Comparison of ENCODE assay signal across 8 cellular contexts in the genomic region with DNA sequence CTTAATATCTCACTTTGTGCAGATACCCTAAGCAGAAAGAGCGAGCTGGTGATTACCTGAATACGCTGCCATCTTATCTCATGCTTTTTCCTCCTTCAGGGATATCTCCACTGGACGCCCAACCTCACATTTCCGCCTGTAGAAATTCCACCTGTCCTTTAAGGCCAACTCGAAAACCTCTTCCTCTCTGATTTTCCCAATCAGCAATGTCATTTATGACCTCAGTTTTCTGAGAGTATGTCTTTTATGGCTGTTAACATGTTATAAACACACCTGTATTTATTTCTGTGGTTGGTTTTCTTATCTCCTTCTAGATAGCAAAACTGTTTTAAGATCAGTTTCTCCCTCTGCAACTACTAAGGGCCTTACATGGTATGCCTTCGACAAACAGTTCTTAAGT. TPM values are rescaled to one million over a fixed set of nuclear protein-coding genes. Genes with fewer than 3 reads are reported as not detected.
A peak's percentile ranks its signal among the peaks of the same experiment; 100 is the strongest.
DNase-seq lines count a peak whose midpoint lies in the region; ATAC-seq and TF ChIP-seq lines count a peak whose summit lies in the region.

No MANE protein-coding gene starts in this region.

- H3K27me3 Mint-ChIP-seq in type B pancreatic cell: peaks cover 15% of the 10 kb centered on the region

- H3K27ac ChIP-seq in heart left ventricle (peak overlapping the region in 7 of 12 donors; percentile 95 to 99 (median 97)), adrenal gland (peak overlapping the region in 3 of 5 donors; percentile 95 to 97 (median 97)), mucosa of rectum (ENCODE audit: low read depth in 2 of 2, low read length in 2 of 2) (peak overlapping the region; percentile 75 to 82)

- H3K9me3 ChIP-seq in heart left ventricle: no peaks in the 10 kb centered on the region
- H3K9me3 ChIP-seq in adrenal gland (replicated peaks in 1 of 3): no peaks in the 10 kb centered on the region
- no peaks in the 10 kb centered on the region for H3K9me3 ChIP-seq in mucosa of rectum (ENCODE audit: control insufficient read depth in 2 of 2, low read length in 2 of 2)

- no peak for ATAC-seq in heart left ventricle
- no peak for ATAC-seq in left ventricle myocardium superior

- WGBS in heart left ventricle, 4 donors: 83 to 86% (median 84%) methylated on average over 6 of the region's 6 CpGs
- WGBS in adrenal gland, 4 donors: 96 to 98% (median 97%) methylated on average over 6 of the region's 6 CpGs

- no peak overlapping the region for H3K4me3 ChIP-seq in heart left ventricle
- H3K4me3 ChIP-seq in adrenal gland: no peak overlapping the region
- peak overlapping the region; percentile 58 to 82 for H3K4me3 ChIP-seq in mucosa of rectum (ENCODE audit: low read length in 2 of 2)

- H3K4me1 Mint-ChIP-seq in type B pancreatic cell (ENCODE audit: unreplicated experiment): peaks cover 20% of the 10 kb centered on the region

- intact Hi-C loops in heart left ventricle (cut with DNase I) (loop anchor here in 9 of 10 donors (1.0 to 2.0 kb wide), 3 partner anchors 40 to 42 kb away; no protein-coding TSS in a partner anchor), left ventricle myocardium superior (cut with micrococcal nuclease) (loop anchor here (2.0 kb wide), 1 partner anchor 41 kb away; no protein-coding TSS in a partner anchor), adrenal gland (cut with DNase I) (loop anchor here in 1 of 2 donors (2.0 kb wide), 1 partner anchor 41 kb away; no protein-coding TSS in a partner anchor)

- H3K4me1 ChIP-seq in heart left ventricle (peaks cover 10 to 72% (median 43%) of the 10 kb centered on the region in 12 donors), adrenal gland (replicated peaks in 1 of 2) (peaks cover 44 to 60% of the 10 kb centered on the region in 2 donors), mucosa of rectum (ENCODE audit: control insufficient read depth in 2 of 2, insufficient read depth in 2 of 2, low read length in 2 of 2) (peaks cover 26 to 50% of the 10 kb centered on the region in 2 donors)

- in situ Hi-C loops in GM13976 (cut with MboI; ENCODE audit: low sequenced_read_pairs, unreplicated experiment): loop anchor here (5.0 kb wide), 1 partner anchor 38 kb away; no protein-coding TSS in a partner anchor

- peaks cover 0 to 16% (median 5%) of the 10 kb centered on the region in 9 donors for H3K36me3 ChIP-seq in heart left ventricle
- no peaks in the 10 kb centered on the region for H3K36me3 ChIP-seq in adrenal gland (replicated peaks in 1 of 2)
- H3K36me3 ChIP-seq in mucosa of rectum (ENCODE audit: control insufficient read depth in 2 of 2, insufficient read depth in 2 of 2, low read length in 2 of 2): peaks cover 6% of the 10 kb centered on the region in 2 donors

- no peaks in the 10 kb centered on the region for H3K9me3 Mint-ChIP-seq in type B pancreatic cell

- TF ChIP-seq CTCF in heart left ventricle (IDR thresholded peaks at IDR 0.05) (no peak), adrenal gland (IDR thresholded peaks at IDR 0.05) (no peak), type B pancreatic cell (conservative IDR thresholded peaks at IDR 0.05) (no peak), GM13976 (IDR thresholded peaks at IDR 0.05; ENCODE audit: borderline replicate concordance, control extremely low read depth, extremely low read depth, insufficient read depth, missing control alignments) (no peak)

- no peaks in the 10 kb centered on the region for H3K36me3 Mint-ChIP-seq in type B pancreatic cell

- DNase-seq in heart left ventricle (no peak), left ventricle myocardium superior (no peak), adrenal gland (peak in 1 of 7 donors; percentile 52), type B pancreatic cell (ENCODE audit: extremely low spot score, unreplicated experiment) (no peak), GF-D8 (lab: John Stamatoyannopoulos, UW) (no peak), DMS153 (lab: John Stamatoyannopoulos, UW) (no peak), GM13976 (ENCODE audit: low spot score) (no peak)

- H3K4me3 Mint-ChIP-seq in type B pancreatic cell: peak overlapping the region; percentile 67

- peak overlapping the region; percentile 8 for H3K27ac Mint-ChIP-seq in type B pancreatic cell

- H3K27me3 ChIP-seq in heart left ventricle (no peaks in the 10 kb centered on the region), adrenal gland (no peaks in the 10 kb centered on the region), mucosa of rectum (ENCODE audit: control insufficient read depth in 2 of 2, insufficient read depth in 2 of 2, low read length in 2 of 2) (no peaks in the 10 kb centered on the region)

- peak overlapping the region in 1 of 2 donors; percentile 38 for H3K9ac ChIP-seq in mucosa of rectum (ENCODE audit: low read depth in 1 of 2, low read length in 2 of 2)

- TF ChIP-seq POLR2A in heart left ventricle (IDR thresholded peaks at IDR 0.05) (no peak), adrenal gland (IDR thresholded peaks at IDR 0.05) (no peak)

RNA-seq across cellular contexts. Expression of gene CD34, which starts 41.1 kb away (rescaled TPM):
- 100 to 1,000 TPM in 1 of 9 donors, 10 to 100 TPM in 8; 43.6 to 103 (median 63.8) TPM for total RNA-seq in heart left ventricle
- 10 to 100 TPM; 37.4 to 41.8 TPM for polyA plus RNA-seq in heart left ventricle
- total RNA-seq in left ventricle myocardium superior: 72.1 TPM
- total RNA-seq in adrenal gland: 10 to 100 TPM; 18.8 to 48.6 (median 30.7) TPM
- 10 to 100 TPM; 13.9 to 43.7 (median 26.3) TPM for polyA plus RNA-seq in adrenal gland
- 0.34 TPM in 1 of 2 replicates, not detected in the other for total RNA-seq in type B pancreatic cell (ENCODE audit: low replicate concordance)

Comparison
In these comparisons a context has a peak if more than half of its experiments do, and no peak if none do; other contexts are left out.
1. H3K4me3 ChIP-seq: peak in mucosa of rectum (2 of 2); none in heart left ventricle (0 of 12) and adrenal gland (0 of 4).
2. RNA of gene CD34, which starts 41.1 kb away (total RNA-seq): 72.1 TPM in left ventricle myocardium superior (single experiment), 43.6 to 103 TPM in heart left ventricle and 18.8 to 48.6 TPM in adrenal gland; 0.34 TPM in type B pancreatic cell; every median in the first group is over 10 times any median in the second.
3. Peak in every context shown above with its lines, with median percentiles within 50 percentile points of each other: H3K27ac ChIP-seq.